10 cellular contexts compared by ENCODE assay signal in the genomic region with DNA sequence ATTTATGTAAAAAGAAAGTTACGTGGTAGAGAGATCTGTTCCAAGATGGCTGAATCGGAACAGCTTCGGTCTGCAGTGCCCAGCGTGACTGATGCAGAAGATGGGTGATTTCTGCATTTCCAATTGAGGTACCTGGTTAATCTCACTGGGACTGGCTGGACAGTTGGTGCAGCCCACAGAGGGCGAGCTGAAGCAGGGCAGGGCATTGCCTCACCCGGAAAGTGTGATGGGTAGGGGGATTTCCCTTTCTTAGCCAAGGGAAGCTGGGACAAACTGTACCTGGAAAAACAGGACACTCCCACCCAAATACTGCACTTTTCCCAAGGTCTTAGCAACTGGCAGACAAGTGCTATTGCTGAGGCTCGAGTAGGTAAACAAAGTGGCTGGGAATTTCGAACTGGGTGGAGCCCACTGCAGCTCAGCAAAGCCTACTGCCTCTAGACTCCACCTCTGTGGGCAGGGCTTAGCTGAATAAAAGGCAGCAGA. TPM values are rescaled to one million over a fixed set of nuclear protein-coding genes. Genes with fewer than 3 reads are reported as not detected.
DNase-seq lines count a peak whose midpoint lies in the region; ATAC-seq lines count a peak whose summit lies in the region.
"Had no signal": no experiment of that assay in that cellular context is flagged by ENCODE, and none has a peak within 500 bp of the region (broad histone marks: within the 10 kb centered on the region; RNA-seq: fewer than 3 reads in every experiment).

No MANE protein-coding gene starts in this region.

- H3K27me3 ChIP-seq in CD4-positive, alpha-beta memory T cell (ENCODE audit: insufficient read depth, low read length): no peaks in the 10 kb centered on the region
- no peaks in the 10 kb centered on the region for H3K27me3 ChIP-seq in mononuclear cell (ENCODE audit: insufficient read depth, low read length)

- H3K4me1 Mint-ChIP-seq in CD4-positive, alpha-beta memory T cell: peaks cover 3 to 8% (median 8%) of the 10 kb centered on the region in 4 donors
- H3K4me1 Mint-ChIP-seq in activated CD8-positive, alpha-beta T cell treated with anti-CD3 and anti-CD28 coated beads, Interleukin-2, amount 10 ng/mL, durations not matched to agents 7 days and 5 days (ENCODE audit: low read depth): peaks cover 25% of the 10 kb centered on the region

- CTCF ChIA-PET in CD4-positive, alpha-beta memory T cell (lab: Charles Lee; ENCODE audit: partially characterized antibody): interaction anchor here (0.6 to 2.8 kb wide), 5 partner anchors 10 to 541 kb away, joined by 3 to 11 read pairs (median 4); a partner anchor contains a TSS
- CTCF ChIA-PET in activated CD8-positive, alpha-beta T cell treated with anti-CD3 and anti-CD28 coated beads, Interleukin-2, amount 10 ng/mL, durations not matched to agents 7 days and 5 days (lab: Charles Lee): interaction anchor here (3.6 kb wide), 1 partner anchor 450 kb away, joined by 14 read pairs; a partner anchor contains a TSS

- no peak for DNase-seq in CD4-positive, alpha-beta memory T cell
- no peak for DNase-seq in activated CD8-positive, alpha-beta T cell treated with anti-CD3 and anti-CD28 coated beads, Interleukin-2, amount 10 ng/mL, durations not matched to agents 7 days and 5 days
- no peak for DNase-seq in NCI-H1436 (lab: John Stamatoyannopoulos, UW)
- no peak for DNase-seq in hepatic stellate cell (ENCODE audit: low spot score)
- DNase-seq: DMS79, NCI-H510A had no signal

- POLR2A ChIA-PET in CD4-positive, alpha-beta memory T cell (lab: Charles Lee; ENCODE audit: partially characterized antibody): no interaction called here
- POLR2A ChIA-PET in activated CD8-positive, alpha-beta T cell treated with anti-CD3 and anti-CD28 coated beads, Interleukin-2, amount 10 ng/mL, durations not matched to agents 7 days and 5 days (lab: Charles Lee): no interaction called here

- H3K9me3 ChIP-seq in CD4-positive, alpha-beta memory T cell (ENCODE audit: control insufficient read depth in 1 of 2, low read length in 2 of 2): no peaks in the 10 kb centered on the region
- no peaks in the 10 kb centered on the region for H3K9me3 ChIP-seq in mononuclear cell (ENCODE audit: low read depth, low read length)

- H3K9me3 Mint-ChIP-seq in CD4-positive, alpha-beta memory T cell: peaks cover 0 to 9% (median 1%) of the 10 kb centered on the region in 8 donors
- H3K9me3 Mint-ChIP-seq in activated CD8-positive, alpha-beta T cell treated with anti-CD3 and anti-CD28 coated beads, Interleukin-2, amount 10 ng/mL, durations not matched to agents 7 days and 5 days (ENCODE audit: insufficient read depth): no peaks in the 10 kb centered on the region

- H3K4me1 ChIP-seq in CD4-positive, alpha-beta memory T cell (ENCODE audit: insufficient read depth, low read length): no peaks in the 10 kb centered on the region
- H3K4me1 ChIP-seq in mononuclear cell (ENCODE audit: insufficient read depth, low read length): peaks cover 14% of the 10 kb centered on the region

- intact Hi-C loops in CD4-positive, alpha-beta memory T cell (cut with micrococcal nuclease): no loop called here

- H3K27ac ChIP-seq in CD4-positive, alpha-beta memory T cell (ENCODE audit: low read depth, low read length): no peak overlapping the region

- no peaks in the 10 kb centered on the region for H3K36me3 ChIP-seq in CD4-positive, alpha-beta memory T cell (ENCODE audit: insufficient read depth, low read length)

- peaks cover 25 to 30% of the 10 kb centered on the region in 2 donors for H3K27me3 Mint-ChIP-seq in CD4-positive, alpha-beta memory T cell
- peaks cover 33% of the 10 kb centered on the region for H3K27me3 Mint-ChIP-seq in activated CD8-positive, alpha-beta T cell treated with anti-CD3 and anti-CD28 coated beads, Interleukin-2, amount 10 ng/mL, durations not matched to agents 7 days and 5 days (ENCODE audit: low read depth)

- no peaks in the 10 kb centered on the region for H3K36me3 Mint-ChIP-seq in CD4-positive, alpha-beta memory T cell
- no peaks in the 10 kb centered on the region for H3K36me3 Mint-ChIP-seq in activated CD8-positive, alpha-beta T cell treated with anti-CD3 and anti-CD28 coated beads, Interleukin-2, amount 10 ng/mL, durations not matched to agents 7 days and 5 days (ENCODE audit: low read depth)

- peak; percentile 43 for ATAC-seq in HG02759 (IDR thresholded peaks at IDR 0.05; ENCODE audit: unreplicated experiment)
- no peak for ATAC-seq in activated CD8-positive, alpha-beta T cell treated with anti-CD3 and anti-CD28 coated beads, Interleukin-2, amount 10 ng/mL, durations not matched to agents 7 days and 5 days
- ATAC-seq in GM18868 (IDR thresholded peaks at IDR 0.05; ENCODE audit: unreplicated experiment): no peak
- ATAC-seq in GM18861 (IDR thresholded peaks at IDR 0.05; ENCODE audit: unreplicated experiment): no peak

- H3K4me3 Mint-ChIP-seq in CD4-positive, alpha-beta memory T cell: peak overlapping the region; percentile 81 to 88 (median 85)
- peak overlapping the region; percentile 61 for H3K4me3 Mint-ChIP-seq in activated CD8-positive, alpha-beta T cell treated with anti-CD3 and anti-CD28 coated beads, Interleukin-2, amount 10 ng/mL, durations not matched to agents 7 days and 5 days

- peak overlapping the region; percentile 23 to 41 for H3K4me3 ChIP-seq in CD4-positive, alpha-beta memory T cell (ENCODE audit: low read length in 2 of 2)
- peak overlapping the region; percentile 25 for H3K4me3 ChIP-seq in mononuclear cell (ENCODE audit: low read length)

- H3K27ac Mint-ChIP-seq in CD4-positive, alpha-beta memory T cell: peak overlapping the region in 3 of 7 donors; percentile 32 to 64 (median 39)
- H3K27ac Mint-ChIP-seq in activated CD8-positive, alpha-beta T cell treated with anti-CD3 and anti-CD28 coated beads, Interleukin-2, amount 10 ng/mL, durations not matched to agents 7 days and 5 days: no peak overlapping the region

RNA-seq across cellular contexts. Expression of a gene that starts 13.1 kb away (rescaled TPM):
- 10 to 100 TPM; 60.2 to 79.1 TPM for total RNA-seq in CD4-positive, alpha-beta memory T cell
- 10 to 100 TPM; 52.8 to 73.4 TPM for polyA plus RNA-seq in CD4-positive, alpha-beta memory T cell
- total RNA-seq in activated CD8-positive, alpha-beta T cell treated with anti-CD3 and anti-CD28 coated beads, Interleukin-2, amount 10 ng/mL, durations not matched to agents 7 days and 5 days: 10 to 100 TPM; 68.9 to 78.9 TPM
- total RNA-seq in mononuclear cell: 15.8 TPM
